30 cellular contexts compared by ENCODE assay signal in the genomic region with DNA sequence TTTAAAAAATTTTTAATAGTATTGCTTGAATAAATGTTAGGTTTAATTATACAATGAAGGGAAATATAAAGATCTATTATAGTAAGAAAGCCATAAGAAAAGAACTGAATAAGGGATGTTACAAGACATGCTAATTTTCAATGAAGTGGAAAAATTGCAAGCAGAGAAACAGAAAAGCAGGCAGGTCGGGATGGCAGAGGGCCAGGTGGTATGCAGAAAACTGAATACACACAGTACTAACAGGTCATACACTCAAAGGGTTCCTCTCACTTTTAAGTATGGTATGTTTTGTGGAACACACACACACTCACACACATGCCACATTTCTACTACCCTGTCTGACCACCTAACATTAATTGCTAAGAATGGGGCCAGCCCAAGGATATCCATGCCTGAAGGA.
"Had no signal": no experiment of that assay in that cellular context is flagged by ENCODE, and none has a peak within 500 bp of the region (broad histone marks: within the 10 kb centered on the region; RNA-seq: fewer than 3 reads in every experiment).

No MANE protein-coding gene starts in this region.

- H3K27ac ChIP-seq: adrenal gland, ascending aorta, brain microvascular endothelial cell, coronary artery, dorsolateral prefrontal cortex, gastroesophageal sphincter, WERI-Rb-1 had no signal

- H3K4me1 ChIP-seq: adrenal gland, ascending aorta had no signal

- FAIRE-seq: bronchial epithelial cell had no signal

- H3K27me3 ChIP-seq: adrenal gland, ascending aorta, brain microvascular endothelial cell, dorsolateral prefrontal cortex, gastroesophageal sphincter had no signal

- H3K4me3 ChIP-seq: adrenal gland, ascending aorta, coronary artery, dorsolateral prefrontal cortex, gastroesophageal sphincter had no signal

- H3K9me3 ChIP-seq: adrenal gland, ascending aorta, gastroesophageal sphincter had no signal

- DNase-seq: activated B cell treated with CpG ODN at 0.5 μM for 24 hours; activated CD4-positive, alpha-beta memory T cell treated with anti-CD3 and anti-CD28 coated beads for 36 hours; activated CD4-positive, alpha-beta T cell treated with anti-CD3 and anti-CD28 coated beads, Interleukin-2, amount 10 ng/mL, durations not matched to agents 24 days and 14 days; activated CD8-positive, alpha-beta memory T cell treated with anti-CD3 and anti-CD28 coated beads, Interleukin-2, amount 10 ng/mL, durations not matched to agents 7 days and 5 days; activated CD8-positive, alpha-beta memory T cell treated with anti-CD3 and anti-CD28 coated beads, Interleukin-2, amount 50 U/mL, for 4 hours; activated CD8-positive, alpha-beta T cell treated with anti-CD3 and anti-CD28 coated beads, Interleukin-2, amount 10 ng/mL, durations not matched to agents 7 days and 5 days; activated effector memory CD4-positive, alpha-beta T cell treated with anti-CD3 and anti-CD28 coated beads, Interleukin-2, amount 50 U/mL, for 16 hours; activated naive CD4-positive, alpha-beta T cell treated with anti-CD3 and anti-CD28 coated beads for 36 hours; activated naive CD8-positive, alpha-beta T cell treated with anti-CD3 and anti-CD28 coated beads for 36 hours; activated naive CD8-positive, alpha-beta T cell treated with anti-CD3 and anti-CD28 coated beads, Interleukin-2, amount 50 U/mL, for 24 hours; activated T-cell treated with anti-CD3 and anti-CD28 coated beads, Interleukin-2, amount 50 U/mL, for 1 hour; activated T-cell treated with anti-CD3 and anti-CD28 coated beads, Interleukin-2, amount 50 U/mL, for 48 hours; adrenal gland; amygdala; brain microvascular endothelial cell; cerebellar nuclear complex; effector memory CD4-positive, alpha-beta T cell; endodermal cell; foreskin fibroblast; T-helper 1 cell; T-helper 17 cell; T1000; WERI-Rb-1 had no signal

- ATAC-seq: activated CD4-positive, CD25-positive, alpha-beta regulatory T cell treated with anti-CD3 and anti-CD28 coated beads, Interleukin-2, amount 50 U/mL, for 24 hours; activated CD8-positive, alpha-beta memory T cell treated with anti-CD3 and anti-CD28 coated beads, Interleukin-2, amount 10 ng/mL, durations not matched to agents 7 days and 5 days; activated CD8-positive, alpha-beta T cell treated with anti-CD3 and anti-CD28 coated beads, Interleukin-2, amount 10 ng/mL, durations not matched to agents 7 days and 5 days; activated naive CD8-positive, alpha-beta T cell treated with anti-CD3 and anti-CD28 coated beads, Interleukin-2, amount 50 U/mL, for 24 hours; esophagus mucosa; gastroesophageal sphincter; T-helper 17 cell had no signal

- H3K36me3 ChIP-seq: adrenal gland, ascending aorta, brain microvascular endothelial cell, gastroesophageal sphincter, WERI-Rb-1 had no signal
